Comparison of ENCODE assay signal across 9 cellular contexts in the genomic region with DNA sequence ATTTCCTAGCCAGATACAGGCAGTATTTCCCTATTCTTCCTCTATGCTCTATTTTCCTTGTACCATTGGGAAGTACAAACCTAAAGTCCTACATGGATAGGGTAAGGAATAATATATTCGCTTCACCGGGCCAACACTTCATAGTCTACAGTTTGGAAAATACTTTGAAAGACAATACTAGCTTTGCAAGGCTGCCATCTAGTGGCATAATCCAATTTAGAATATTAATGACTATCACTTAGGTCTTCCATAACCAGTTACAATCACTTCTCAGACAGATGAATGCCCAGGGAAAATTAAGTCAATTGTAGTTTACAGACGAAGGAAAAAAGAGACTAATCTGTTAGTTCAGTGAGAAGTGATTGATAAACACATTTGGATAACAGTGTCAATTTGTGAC.
A peak's percentile ranks its signal among the peaks of the same experiment; 100 is the strongest.
DNase-seq lines count a peak whose midpoint lies in the region; ATAC-seq, FAIRE-seq and TF ChIP-seq lines count a peak whose summit lies in the region.
"Had no signal": no experiment of that assay in that cellular context is flagged by ENCODE, and none has a peak within 500 bp of the region (broad histone marks: within the 10 kb centered on the region; RNA-seq: fewer than 3 reads in every experiment).

No MANE protein-coding gene starts in this region.

- ATAC-seq in right lobe of liver (peak; percentile 65 to 91 (median 82)), HG02840 (IDR thresholded peaks at IDR 0.05; ENCODE audit: low FRiP score, unreplicated experiment) (no peak)

- H3K9me3 ChIP-seq in AG04450 (ENCODE audit: control insufficient read depth, insufficient read depth, low read length), result no peaks in the 10 kb centered on the region
- no peaks in the 10 kb centered on the region for H3K9me3 ChIP-seq in Loucy (ENCODE audit: insufficient read depth, low read depth, low read length)
- no peaks in the 10 kb centered on the region for H3K9me3 ChIP-seq in astrocyte (ENCODE audit: insufficient read depth, low read depth, low read length)
- no peaks in the 10 kb centered on the region for H3K9me3 ChIP-seq in right lobe of liver

- H3K27ac Mint-ChIP-seq in astrocyte (ENCODE audit: unreplicated experiment), result no peak overlapping the region
- H3K27ac Mint-ChIP-seq in T-helper 2 cell treated with Interferon-gamma antibody and Interleukin-4, amounts not matched to agents 5 μg/mL and 100 μg/mL, for 36 hours, result no peak overlapping the region

- TF ChIP-seq CTCF in AG04450 (IDR thresholded peaks at IDR 0.05; ENCODE audit: low read depth, low read length), result peak; percentile 51
- TF ChIP-seq CTCF in GM12874 (IDR thresholded peaks at IDR 0.05; ENCODE audit: insufficient read depth, low read depth, low read length), result 0 out of 2 replicates have a peak, but pooled peaks have one; percentile 4
- peak; percentile 62 for TF ChIP-seq CTCF in Loucy (conservative IDR thresholded peaks at IDR 0.05; ENCODE audit: low read length)
- TF ChIP-seq CTCF in astrocyte (IDR thresholded peaks at IDR 0.05; ENCODE audit: insufficient read depth, low read depth, low read length), result peak; percentile 36
- TF ChIP-seq CTCF in right lobe of liver (IDR thresholded peaks at IDR 0.05), result peak; percentile 48 to 77 (median 70)

- H4K20me1 ChIP-seq in Loucy (ENCODE audit: insufficient read depth, low read length, poor library complexity, severe bottlenecking) (no peaks in the 10 kb centered on the region), astrocyte (ENCODE audit: insufficient read depth, low read length) (no peaks in the 10 kb centered on the region)

- intact Hi-C loops in right lobe of liver (cut with DNase I), result no loop called here

- no peak overlapping the region for H3K4me3 ChIP-seq in AG04450 (ENCODE audit: low read depth, low read length)
- no peak overlapping the region for H3K4me3 ChIP-seq in Loucy (ENCODE audit: low read length, poor library complexity, severe bottlenecking)
- H3K4me3 ChIP-seq in astrocyte (ENCODE audit: insufficient read depth, low read depth, low read length), result no peak overlapping the region
- H3K4me3 ChIP-seq in right lobe of liver, result no peak overlapping the region

- no peaks in the 10 kb centered on the region for H3K9me2 ChIP-seq in Loucy (replicated peaks; ENCODE audit: low read depth, low read length)

- POLR2A ChIA-PET in AG04450 (lab: Yijun Ruan, JAX), result no interaction called here

- TF ChIP-seq POLR2A in right lobe of liver (IDR thresholded peaks at IDR 0.05), result no peak

- H3K27me3 Mint-ChIP-seq in astrocyte (ENCODE audit: low read depth, unreplicated experiment), result no peaks in the 10 kb centered on the region
- peaks cover 2% of the 10 kb centered on the region for H3K27me3 Mint-ChIP-seq in T-helper 2 cell treated with Interferon-gamma antibody and Interleukin-4, amounts not matched to agents 5 μg/mL and 100 μg/mL, for 36 hours (ENCODE audit: low read depth)
- H3K27me3 Mint-ChIP-seq: central memory CD8-positive, alpha-beta T cell had no signal

- no peak for DNase-seq in AG04450 (ENCODE audit: low read depth, low spot score)
- DNase-seq in astrocyte (ENCODE audit: low read depth), result peak; percentile 1
- no peak for DNase-seq in right lobe of liver
- DNase-seq in T-helper 2 cell treated with Interferon-gamma antibody and Interleukin-4, amounts not matched to agents 5 μg/mL and 100 μg/mL, for 36 hours (ENCODE audit: low spot score), result no peak
- DNase-seq in HK-2 (ENCODE audit: unreplicated experiment), result no peak

- peak; percentile 95 for FAIRE-seq in astrocyte (lab: Jason Lieb, UNC)

- no peaks in the 10 kb centered on the region for H3K4me1 Mint-ChIP-seq in astrocyte (ENCODE audit: low read depth, unreplicated experiment)
- H3K4me1 Mint-ChIP-seq in T-helper 2 cell treated with Interferon-gamma antibody and Interleukin-4, amounts not matched to agents 5 μg/mL and 100 μg/mL, for 36 hours (ENCODE audit: low read depth), result no peaks in the 10 kb centered on the region
- H3K4me1 Mint-ChIP-seq: central memory CD8-positive, alpha-beta T cell had no signal

- H3K4me2 ChIP-seq in Loucy (ENCODE audit: low read depth, low read length, poor library complexity, severe bottlenecking), result no peak overlapping the region
- H3K4me2 ChIP-seq in astrocyte (ENCODE audit: low read length), result no peak overlapping the region

- H3K36me3 ChIP-seq in Loucy (ENCODE audit: insufficient read depth, low read length) (no peaks in the 10 kb centered on the region), astrocyte (ENCODE audit: insufficient read depth, low read length) (no peaks in the 10 kb centered on the region), right lobe of liver (no peaks in the 10 kb centered on the region)

- CTCF ChIA-PET in AG04450 (lab: Charles Lee), result no interaction called here

- no peaks in the 10 kb centered on the region for H3F3A ChIP-seq in Loucy (ENCODE audit: low read depth)

- H3K27ac ChIP-seq in AG04450 (ENCODE audit: low read depth, low read length) (no peak overlapping the region), astrocyte (ENCODE audit: low read depth, low read length) (no peak overlapping the region), right lobe of liver (no peak overlapping the region)

- H2AFZ ChIP-seq in Loucy (ENCODE audit: low read length) (peak overlapping the region; percentile 70; the same call in 1 of the 2 replicates), astrocyte (ENCODE audit: low read depth, low read length) (no peak overlapping the region)

- no peaks in the 10 kb centered on the region for H3K9me3 Mint-ChIP-seq in astrocyte (ENCODE audit: unreplicated experiment)
- no peaks in the 10 kb centered on the region for H3K9me3 Mint-ChIP-seq in T-helper 2 cell treated with Interferon-gamma antibody and Interleukin-4, amounts not matched to agents 5 μg/mL and 100 μg/mL, for 36 hours
- H3K9me3 Mint-ChIP-seq: central memory CD8-positive, alpha-beta T cell had no signal

- H3K79me2 ChIP-seq in Loucy (ENCODE audit: insufficient read depth, low read length) (no peaks in the 10 kb centered on the region), astrocyte (ENCODE audit: insufficient read depth, low read length) (no peaks in the 10 kb centered on the region)

- WGBS in right lobe of liver (ENCODE audit: insufficient coverage, low coverage, low lambda C conversion rate, missing lambda C conversion rate), result 3% methylated on average over 3 of the region's 3 CpGs

- H3K27me3 ChIP-seq in AG04450 (ENCODE audit: control insufficient read depth, insufficient read depth, low read length), result no peaks in the 10 kb centered on the region
- no peaks in the 10 kb centered on the region for H3K27me3 ChIP-seq in Loucy (ENCODE audit: insufficient read depth, low read length, poor library complexity, severe bottlenecking)
- H3K27me3 ChIP-seq in astrocyte (ENCODE audit: insufficient read depth, low read length), result no peaks in the 10 kb centered on the region
- no peaks in the 10 kb centered on the region for H3K27me3 ChIP-seq in right lobe of liver

- H3K36me3 Mint-ChIP-seq in astrocyte (ENCODE audit: low read depth, unreplicated experiment), result no peaks in the 10 kb centered on the region
- H3K36me3 Mint-ChIP-seq in T-helper 2 cell treated with Interferon-gamma antibody and Interleukin-4, amounts not matched to agents 5 μg/mL and 100 μg/mL, for 36 hours (ENCODE audit: low read depth), result no peaks in the 10 kb centered on the region

- H3K4me1 ChIP-seq in Loucy (ENCODE audit: insufficient read depth, low read length, poor library complexity, severe bottlenecking), result no peaks in the 10 kb centered on the region
- no peaks in the 10 kb centered on the region for H3K4me1 ChIP-seq in astrocyte (ENCODE audit: insufficient read depth, low read length)
- H3K4me1 ChIP-seq in right lobe of liver, result no peaks in the 10 kb centered on the region

- no peak overlapping the region for H3K4me3 Mint-ChIP-seq in astrocyte (ENCODE audit: unreplicated experiment)
- no peak overlapping the region for H3K4me3 Mint-ChIP-seq in T-helper 2 cell treated with Interferon-gamma antibody and Interleukin-4, amounts not matched to agents 5 μg/mL and 100 μg/mL, for 36 hours
- H3K4me3 Mint-ChIP-seq: central memory CD8-positive, alpha-beta T cell had no signal

- H3K9ac ChIP-seq in Loucy (ENCODE audit: low read depth, low read length, poor library complexity, severe bottlenecking) (no peak overlapping the region), astrocyte (ENCODE audit: low read length) (no peak overlapping the region)

Comparison
In these comparisons a context has a peak if more than half of its experiments do, and no peak if none do; other contexts are left out.
1. CTCF ChIP-seq: peak in every context shown above with its lines; median percentile 70 in right lobe of liver; 62 in Loucy; 51 in AG04450; 36 in astrocyte; 4 in GM12874.